Comparison of ENCODE assay signal across 22 cellular contexts in the genomic region with DNA sequence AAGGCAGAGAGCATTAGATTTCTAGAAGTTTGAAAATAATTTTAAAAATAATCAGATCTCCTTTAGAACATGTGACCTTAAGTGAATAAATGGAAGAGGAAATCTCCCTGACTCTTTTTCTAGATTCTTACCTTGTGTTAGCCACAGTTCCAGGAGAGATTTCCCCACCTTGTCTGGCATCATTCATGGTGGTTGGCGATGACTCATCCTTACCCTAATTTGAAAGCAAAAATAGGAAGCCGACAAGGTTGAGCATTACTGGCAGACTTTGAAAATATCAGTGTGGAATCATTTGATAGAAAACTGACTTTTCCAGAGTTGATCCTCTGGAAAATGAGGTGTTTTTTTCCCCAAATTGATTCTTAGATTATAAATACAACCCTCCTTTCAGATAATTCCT. TPM values are rescaled to one million over a fixed set of nuclear protein-coding genes. Genes with fewer than 3 reads are reported as not detected.
DNase-seq lines count a peak whose midpoint lies in the region; ATAC-seq and TF ChIP-seq lines count a peak whose summit lies in the region.
"Had no signal": no experiment of that assay in that cellular context is flagged by ENCODE, and none has a peak within 500 bp of the region (broad histone marks: within the 10 kb centered on the region; RNA-seq: fewer than 3 reads in every experiment).

No MANE protein-coding gene starts in this region.

- H3K4me1 Mint-ChIP-seq in Caco-2 (ENCODE audit: low read depth, unreplicated experiment) = no peaks in the 10 kb centered on the region
- H3K4me1 Mint-ChIP-seq: natural killer cell had no signal

- H3K27me3 ChIP-seq in foreskin keratinocyte (no peaks in the 10 kb centered on the region), Caco-2 (replicated peaks; ENCODE audit: control insufficient read depth, insufficient read depth, low read length) (no peaks in the 10 kb centered on the region)
- H3K27me3 ChIP-seq: BLaER1 had no signal

- no peaks in the 10 kb centered on the region for H3K36me3 Mint-ChIP-seq in Caco-2 (ENCODE audit: insufficient read depth, unreplicated experiment)
- H3K36me3 Mint-ChIP-seq: activated naive CD8-positive, alpha-beta T cell treated with anti-CD3 and anti-CD28 coated beads for 36 hours; natural killer cell had no signal

- no peak overlapping the region for H3K4me3 ChIP-seq in Caco-2 (ENCODE audit: low read depth, low read length)
- H3K4me3 ChIP-seq: GM23248, lower lobe of right lung had no signal

- H3K9me3 Mint-ChIP-seq in Caco-2 (ENCODE audit: unreplicated experiment) = no peaks in the 10 kb centered on the region
- H3K9me3 Mint-ChIP-seq: T-helper 2 cell treated with Interferon-gamma antibody and Interleukin-4, amounts not matched to agents 5 μg/mL and 100 μg/mL, for 36 hours had no signal

- no peak overlapping the region for H3K27ac ChIP-seq in foreskin keratinocyte
- H3K27ac ChIP-seq: BLaER1, GM23248, HL-60, lower lobe of right lung had no signal

- H3K9me3 ChIP-seq in Caco-2 = no peaks in the 10 kb centered on the region
- H3K9me3 ChIP-seq: BLaER1, lower lobe of right lung had no signal

- ATAC-seq in GM18868 (IDR thresholded peaks at IDR 0.05; ENCODE audit: unreplicated experiment) (peak; percentile 42), HG02798 (IDR thresholded peaks at IDR 0.05; ENCODE audit: poor library complexity, unreplicated experiment) (peak; percentile 31), foreskin keratinocyte (peak; percentile 66), GM19328 (IDR thresholded peaks at IDR 0.05; ENCODE audit: unreplicated experiment) (no peak), HG02623 (IDR thresholded peaks at IDR 0.05; ENCODE audit: unreplicated experiment) (no peak)
- ATAC-seq: lower lobe of right lung, natural killer cell had no signal

- H3K4me1 ChIP-seq in foreskin keratinocyte (no peaks in the 10 kb centered on the region), Caco-2 (no peaks in the 10 kb centered on the region)
- H3K4me1 ChIP-seq: BLaER1, lower lobe of right lung had no signal

- intact Hi-C loops in Caco-2 (cut with micrococcal nuclease; ENCODE audit: unreplicated experiment) = no loop called here

- no peak overlapping the region for H3K4me3 Mint-ChIP-seq in Caco-2 (ENCODE audit: unreplicated experiment)
- H3K4me3 Mint-ChIP-seq: activated naive CD8-positive, alpha-beta T cell treated with anti-CD3 and anti-CD28 coated beads for 36 hours; natural killer cell; T-helper 2 cell treated with Interferon-gamma antibody and Interleukin-4, amounts not matched to agents 5 μg/mL and 100 μg/mL, for 36 hours had no signal

- H3K36me3 ChIP-seq in Caco-2 (ENCODE audit: control insufficient read depth, insufficient read depth, low read length) = no peaks in the 10 kb centered on the region
- H3K36me3 ChIP-seq: BLaER1, lower lobe of right lung had no signal

- CTCF ChIA-PET in Caco-2 (lab: Charles Lee) = no interaction called here

- peaks cover 3% of the 10 kb centered on the region for H3K27me3 Mint-ChIP-seq in Caco-2 (ENCODE audit: insufficient read depth, unreplicated experiment)
- H3K27me3 Mint-ChIP-seq: activated naive CD8-positive, alpha-beta T cell treated with anti-CD3 and anti-CD28 coated beads for 36 hours; progenitor cell of endocrine pancreas had no signal

- no peak for TF ChIP-seq CTCF in foreskin keratinocyte (conservative IDR thresholded peaks at IDR 0.05)
- no peak for TF ChIP-seq CTCF in Caco-2 (IDR thresholded peaks at IDR 0.05; ENCODE audit: insufficient read depth in 1 of 2, low read depth in 1 of 2, low read length in 1 of 2, severe bottlenecking in 1 of 2, unreplicated experiment in 1 of 2)

- DNase-seq in NOMO-1 (lab: John Stamatoyannopoulos, UW; ENCODE audit: unreplicated experiment in 2 of 2) = peak; percentile 21 to 73
- peak in 1 of 2 donors; percentile 30 for DNase-seq in foreskin keratinocyte
- no peak for DNase-seq in Caco-2
- DNase-seq in Kasumi-1 (lab: John Stamatoyannopoulos, UW) = no peak
- DNase-seq: activated CD4-positive, alpha-beta T cell treated with anti-CD3 and anti-CD28 coated beads for 1 hour; activated naive CD8-positive, alpha-beta T cell treated with anti-CD3 and anti-CD28 coated beads for 36 hours; activated T-cell treated with anti-CD3 and anti-CD28 coated beads for 4 hours; DMS79; effector CD4-positive, alpha-beta T cell; GM23248; lower lobe of right lung; natural killer cell; NCI-H187; NCI-H524 had no signal

- no peak overlapping the region for H3K27ac Mint-ChIP-seq in Caco-2 (ENCODE audit: unreplicated experiment)
- H3K27ac Mint-ChIP-seq: activated naive CD8-positive, alpha-beta T cell treated with anti-CD3 and anti-CD28 coated beads for 36 hours; natural killer cell; progenitor cell of endocrine pancreas; T-helper 2 cell treated with Interferon-gamma antibody and Interleukin-4, amounts not matched to agents 5 μg/mL and 100 μg/mL, for 36 hours had no signal

- BruUV-seq in Caco-2 (replicated peaks; lab: Mats Ljungman, UMichigan) = no TSS peak

- POLR2A ChIA-PET in Caco-2 (lab: Charles Lee) = no interaction called here

RNA-seq across cellular contexts. Expression of a gene that starts 48.1 kb away (rescaled TPM):
- total RNA-seq in foreskin keratinocyte (not detected in 2 replicates), Caco-2 (2022) (0.32 and 1.00 TPM in 2 replicates)
- polyA plus RNA-seq in foreskin keratinocyte = not detected in 2 replicates
- total RNA-seq: activated naive CD8-positive, alpha-beta T cell treated with anti-CD3 and anti-CD28 coated beads for 36 hours; GM23248; natural killer cell had no signal
- polyA plus RNA-seq: GM23248 had no signal

Comparison
In these comparisons a context has a peak if more than half of its experiments do, and no peak if none do; other contexts are left out.
1. ATAC-seq: peak in GM18868 (single experiment), HG02798 (single experiment) and foreskin keratinocyte (single experiment); none in GM19328 (single experiment) and HG02623 (single experiment).
2. DNase-seq: peak in NOMO-1 (2 of 2); none in Caco-2 (0 of 2) and Kasumi-1 (0 of 2).